29 cellular contexts compared by ENCODE assay signal in the genomic region with DNA sequence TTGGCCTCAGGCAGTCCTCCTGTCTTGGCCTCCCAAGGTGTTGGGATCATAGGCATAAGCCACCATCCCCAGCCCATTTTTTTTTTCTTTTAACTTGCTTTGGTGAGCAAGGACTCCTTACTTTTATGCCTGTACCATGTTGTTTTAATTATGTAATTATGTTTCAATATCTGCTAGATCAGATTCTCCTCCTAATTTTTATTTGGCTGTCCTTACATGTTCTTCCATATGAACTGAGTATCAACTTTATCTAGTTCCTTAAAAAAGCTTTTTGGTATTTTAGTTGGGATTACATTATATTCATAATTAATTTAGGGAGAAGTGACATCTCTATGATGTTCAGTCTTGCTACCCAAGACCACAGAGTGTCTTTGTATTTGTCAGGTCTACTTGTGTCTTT.
"Had no signal": no experiment of that assay in that cellular context is flagged by ENCODE, and none has a peak within 500 bp of the region (broad histone marks: within the 10 kb centered on the region; RNA-seq: fewer than 3 reads in every experiment).

No MANE protein-coding gene starts in this region.

- ATAC-seq: effector memory CD8-positive, alpha-beta T cell; esophagus mucosa; foreskin keratinocyte; gastrocnemius medialis; gastroesophageal sphincter; heart left ventricle; heart right ventricle had no signal

- H3K4me2 ChIP-seq: hepatocyte had no signal

- H3K27me3 Mint-ChIP-seq: dendritic cell treated with granulocyte-macrophage colony-stimulating factor and Interleukin-4, amounts not matched to agents 40 ng/mL and 50 ng/mL, for 4 days; effector memory CD8-positive, alpha-beta T cell had no signal

- H3K79me2 ChIP-seq: hepatocyte had no signal

- H3K4me3 ChIP-seq: colonic mucosa, coronary artery, dorsolateral prefrontal cortex, esophagus muscularis mucosa, esophagus squamous epithelium, gastrocnemius medialis, gastroesophageal sphincter, heart left ventricle, heart right ventricle, hepatocyte had no signal

- H3K9me3 ChIP-seq: colonic mucosa, esophagus muscularis mucosa, esophagus squamous epithelium, gastrocnemius medialis, gastroesophageal sphincter, heart left ventricle, heart right ventricle had no signal

- DNase-seq: colonic mucosa; cortex of kidney; dermis blood vessel endothelial cell; dorsolateral prefrontal cortex; effector CD4-positive, alpha-beta T cell; effector CD8-positive, alpha-beta T cell; effector memory CD4-positive, alpha-beta T cell; effector memory CD8-positive, alpha-beta T cell; endodermal cell; erythroblast; esophagus squamous epithelium; foreskin fibroblast; foreskin keratinocyte; foreskin melanocyte; gastrocnemius medialis; glutamatergic neuron; head of caudate nucleus; heart left ventricle; heart right ventricle had no signal

- H2AFZ ChIP-seq: hepatocyte had no signal

- H3K4me1 ChIP-seq: colonic mucosa, esophagus muscularis mucosa, esophagus squamous epithelium, foreskin keratinocyte, gastrocnemius medialis, gastroesophageal sphincter, heart left ventricle, heart right ventricle had no signal

- H3K27ac ChIP-seq: colonic mucosa, coronary artery, dorsolateral prefrontal cortex, epithelial cell of prostate, esophagus muscularis mucosa, esophagus squamous epithelium, foreskin keratinocyte, gastrocnemius medialis, gastroesophageal sphincter, heart left ventricle, heart right ventricle, hepatocyte had no signal

- H3K27me3 ChIP-seq: colonic mucosa, dorsolateral prefrontal cortex, esophagus muscularis mucosa, esophagus squamous epithelium, foreskin keratinocyte, gastrocnemius medialis, gastroesophageal sphincter, heart left ventricle, heart right ventricle, hepatocyte had no signal

- FAIRE-seq: endometrium, endothelial cell of umbilical vein, frontal cortex had no signal

- H3K4me3 Mint-ChIP-seq: dendritic cell treated with granulocyte-macrophage colony-stimulating factor and Interleukin-4, amounts not matched to agents 40 ng/mL and 50 ng/mL, for 4 days; effector memory CD8-positive, alpha-beta T cell; endodermal cell had no signal

- H3K9me3 Mint-ChIP-seq: dendritic cell treated with granulocyte-macrophage colony-stimulating factor and Interleukin-4, amounts not matched to agents 40 ng/mL and 50 ng/mL, for 4 days; effector memory CD8-positive, alpha-beta T cell; endodermal cell had no signal

- H3K27ac Mint-ChIP-seq: dendritic cell treated with granulocyte-macrophage colony-stimulating factor and Interleukin-4, amounts not matched to agents 40 ng/mL and 50 ng/mL, for 4 days; effector memory CD8-positive, alpha-beta T cell; endodermal cell had no signal
